In the genomic region with DNA sequence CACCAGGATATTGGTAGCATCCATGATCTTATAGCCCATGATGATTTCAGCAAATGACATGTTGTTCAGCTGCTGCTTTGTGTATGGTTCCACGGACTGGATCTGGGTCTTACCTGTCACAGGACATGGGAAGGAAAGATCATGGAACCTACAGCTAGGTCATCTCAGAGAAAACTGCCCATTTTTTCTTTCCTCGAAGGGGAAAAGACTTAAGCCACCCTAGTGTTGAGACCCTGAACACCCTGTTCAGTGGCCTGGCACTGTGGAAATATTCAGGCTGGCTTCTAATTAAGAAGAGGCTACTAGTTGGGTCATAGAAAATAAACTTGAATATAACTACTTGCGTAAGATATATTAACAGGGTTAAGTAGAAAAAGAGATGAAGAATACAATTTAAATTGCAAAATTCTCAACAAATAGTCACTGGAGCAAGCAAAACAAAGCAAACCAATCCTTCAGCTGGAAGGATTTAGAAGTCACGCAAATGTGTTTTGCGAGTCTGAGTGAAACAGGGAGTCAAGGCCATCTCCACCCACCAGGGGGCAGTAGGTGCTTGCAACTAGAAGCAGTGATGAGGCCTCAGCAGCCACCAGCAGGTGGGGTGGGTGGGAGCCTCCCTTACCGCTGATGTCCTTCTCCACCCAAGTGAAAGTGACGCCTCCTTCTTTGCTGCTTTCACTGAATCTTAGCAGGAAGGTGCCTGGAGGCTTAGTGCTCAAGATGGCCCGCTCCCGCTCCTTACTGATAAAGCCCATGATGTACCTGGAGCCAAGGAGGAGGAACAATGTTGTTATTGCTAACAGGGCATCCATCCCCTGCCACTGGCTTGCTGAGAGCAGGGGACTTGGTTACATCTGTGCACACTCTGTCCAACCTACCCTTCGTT, we compare ENCODE assay signal across 1 cellular context.
TF ChIP-seq lines count a peak whose summit lies in the region.

No MANE protein-coding gene starts in this region.

TF ChIP-seq in K562, 482 proteins besides CTCF, POLR2A, EP300 and RAD21 (continued from another document and continues in another):
- TF ChIP-seq EP400 (IDR thresholded peaks at IDR 0.05) (peak; percentile 49), ZNF311 (CRISPR knock-in tag; IDR thresholded peaks at IDR 0.05) (no peak), TAL1 (IDR thresholded peaks at IDR 0.05) (no peak), SMAD2 (IDR thresholded peaks at IDR 0.05; ENCODE audit: low read depth, low read length) (no peak), ZNF24 (IDR thresholded peaks at IDR 0.05) (0 out of 2 replicates have a peak, but pooled peaks have one; percentile 49), STAG1 (CRISPR knock-in tag; IDR thresholded peaks at IDR 0.05; ENCODE audit: borderline replicate concordance) (peak; percentile 81), GABPB2 (CRISPR knock-in tag; conservative IDR thresholded peaks at IDR 0.05) (no peak), ZNF707 (CRISPR knock-in tag; conservative IDR thresholded peaks at IDR 0.05) (no peak), EGR1 (conservative IDR thresholded peaks at IDR 0.05) (0 out of 2 replicates have a peak, but pooled peaks have one; percentile 9), NR2F6 (CRISPR knock-in tag; IDR thresholded peaks at IDR 0.05) (no peak), NCOA4 (IDR thresholded peaks at IDR 0.05; ENCODE audit: partially characterized antibody) (no peak), IRF2 (CRISPR knock-in tag; IDR thresholded peaks at IDR 0.05) (no peak), PTRF (tag; IDR thresholded peaks at IDR 0.05) (no peak), PTBP1 (IDR thresholded peaks at IDR 0.05; ENCODE audit: low read depth, low read length) (no peak), HNRNPLL (IDR thresholded peaks at IDR 0.05; ENCODE audit: low read depth, low read length, poor library complexity, severe bottlenecking) (no peak), CEBPB (tag; IDR thresholded peaks at IDR 0.05) (no peak), FOXK1 (CRISPR knock-in tag; IDR thresholded peaks at IDR 0.05; ENCODE audit: borderline replicate concordance) (no peak), ZNF583 (CRISPR knock-in tag; IDR thresholded peaks at IDR 0.05) (no peak), ZNF143 (CRISPR knock-in tag; IDR thresholded peaks at IDR 0.05) (no peak), GTF2E2 (tag; IDR thresholded peaks at IDR 0.05) (no peak), KAT7 (CRISPR knock-in tag; IDR thresholded peaks at IDR 0.05; ENCODE audit: borderline replicate concordance) (0 out of 2 replicates have a peak, but pooled peaks have one; percentile 31), E2F3 (CRISPR knock-in tag; IDR thresholded peaks at IDR 0.05) (no peak)
- TF ChIP-seq, protein P1, sequence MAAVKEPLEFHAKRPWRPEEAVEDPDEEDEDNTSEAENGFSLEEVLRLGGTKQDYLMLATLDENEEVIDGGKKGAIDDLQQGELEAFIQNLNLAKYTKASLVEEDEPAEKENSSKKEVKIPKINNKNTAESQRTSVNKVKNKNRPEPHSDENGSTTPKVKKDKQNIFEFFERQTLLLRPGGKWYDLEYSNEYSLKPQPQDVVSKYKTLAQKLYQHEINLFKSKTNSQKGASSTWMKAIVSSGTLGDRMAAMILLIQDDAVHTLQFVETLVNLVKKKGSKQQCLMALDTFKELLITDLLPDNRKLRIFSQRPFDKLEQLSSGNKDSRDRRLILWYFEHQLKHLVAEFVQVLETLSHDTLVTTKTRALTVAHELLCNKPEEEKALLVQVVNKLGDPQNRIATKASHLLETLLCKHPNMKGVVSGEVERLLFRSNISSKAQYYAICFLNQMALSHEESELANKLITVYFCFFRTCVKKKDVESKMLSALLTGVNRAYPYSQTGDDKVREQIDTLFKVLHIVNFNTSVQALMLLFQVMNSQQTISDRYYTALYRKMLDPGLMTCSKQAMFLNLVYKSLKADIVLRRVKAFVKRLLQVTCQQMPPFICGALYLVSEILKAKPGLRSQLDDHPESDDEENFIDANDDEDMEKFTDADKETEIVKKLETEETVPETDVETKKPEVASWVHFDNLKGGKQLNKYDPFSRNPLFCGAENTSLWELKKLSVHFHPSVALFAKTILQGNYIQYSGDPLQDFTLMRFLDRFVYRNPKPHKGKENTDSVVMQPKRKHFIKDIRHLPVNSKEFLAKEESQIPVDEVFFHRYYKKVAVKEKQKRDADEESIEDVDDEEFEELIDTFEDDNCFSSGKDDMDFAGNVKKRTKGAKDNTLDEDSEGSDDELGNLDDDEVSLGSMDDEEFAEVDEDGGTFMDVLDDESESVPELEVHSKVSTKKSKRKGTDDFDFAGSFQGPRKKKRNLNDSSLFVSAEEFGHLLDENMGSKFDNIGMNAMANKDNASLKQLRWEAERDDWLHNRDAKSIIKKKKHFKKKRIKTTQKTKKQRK (IDR thresholded peaks at IDR 0.05; ENCODE audit: borderline replicate concordance, low read depth, low read length): no peak
- TF ChIP-seq, protein P2, sequence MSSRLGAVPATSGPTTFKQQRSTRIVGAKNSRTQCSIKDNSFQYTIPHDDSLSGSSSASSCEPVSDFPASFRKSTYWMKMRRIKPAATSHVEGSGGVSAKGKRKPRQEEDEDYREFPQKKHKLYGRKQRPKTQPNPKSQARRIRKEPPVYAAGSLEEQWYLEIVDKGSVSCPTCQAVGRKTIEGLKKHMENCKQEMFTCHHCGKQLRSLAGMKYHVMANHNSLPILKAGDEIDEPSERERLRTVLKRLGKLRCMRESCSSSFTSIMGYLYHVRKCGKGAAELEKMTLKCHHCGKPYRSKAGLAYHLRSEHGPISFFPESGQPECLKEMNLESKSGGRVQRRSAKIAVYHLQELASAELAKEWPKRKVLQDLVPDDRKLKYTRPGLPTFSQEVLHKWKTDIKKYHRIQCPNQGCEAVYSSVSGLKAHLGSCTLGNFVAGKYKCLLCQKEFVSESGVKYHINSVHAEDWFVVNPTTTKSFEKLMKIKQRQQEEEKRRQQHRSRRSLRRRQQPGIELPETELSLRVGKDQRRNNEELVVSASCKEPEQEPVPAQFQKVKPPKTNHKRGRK (tag; IDR thresholded peaks at IDR 0.05): no peak
- TF ChIP-seq, protein P3, sequence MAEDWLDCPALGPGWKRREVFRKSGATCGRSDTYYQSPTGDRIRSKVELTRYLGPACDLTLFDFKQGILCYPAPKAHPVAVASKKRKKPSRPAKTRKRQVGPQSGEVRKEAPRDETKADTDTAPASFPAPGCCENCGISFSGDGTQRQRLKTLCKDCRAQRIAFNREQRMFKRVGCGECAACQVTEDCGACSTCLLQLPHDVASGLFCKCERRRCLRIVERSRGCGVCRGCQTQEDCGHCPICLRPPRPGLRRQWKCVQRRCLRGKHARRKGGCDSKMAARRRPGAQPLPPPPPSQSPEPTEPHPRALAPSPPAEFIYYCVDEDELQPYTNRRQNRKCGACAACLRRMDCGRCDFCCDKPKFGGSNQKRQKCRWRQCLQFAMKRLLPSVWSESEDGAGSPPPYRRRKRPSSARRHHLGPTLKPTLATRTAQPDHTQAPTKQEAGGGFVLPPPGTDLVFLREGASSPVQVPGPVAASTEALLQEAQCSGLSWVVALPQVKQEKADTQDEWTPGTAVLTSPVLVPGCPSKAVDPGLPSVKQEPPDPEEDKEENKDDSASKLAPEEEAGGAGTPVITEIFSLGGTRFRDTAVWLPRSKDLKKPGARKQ (CRISPR knock-in tag; IDR thresholded peaks at IDR 0.05): no peak
- TF ChIP-seq, protein P4, sequence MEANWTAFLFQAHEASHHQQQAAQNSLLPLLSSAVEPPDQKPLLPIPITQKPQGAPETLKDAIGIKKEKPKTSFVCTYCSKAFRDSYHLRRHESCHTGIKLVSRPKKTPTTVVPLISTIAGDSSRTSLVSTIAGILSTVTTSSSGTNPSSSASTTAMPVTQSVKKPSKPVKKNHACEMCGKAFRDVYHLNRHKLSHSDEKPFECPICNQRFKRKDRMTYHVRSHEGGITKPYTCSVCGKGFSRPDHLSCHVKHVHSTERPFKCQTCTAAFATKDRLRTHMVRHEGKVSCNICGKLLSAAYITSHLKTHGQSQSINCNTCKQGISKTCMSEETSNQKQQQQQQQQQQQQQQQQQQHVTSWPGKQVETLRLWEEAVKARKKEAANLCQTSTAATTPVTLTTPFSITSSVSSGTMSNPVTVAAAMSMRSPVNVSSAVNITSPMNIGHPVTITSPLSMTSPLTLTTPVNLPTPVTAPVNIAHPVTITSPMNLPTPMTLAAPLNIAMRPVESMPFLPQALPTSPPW (CRISPR knock-in tag; IDR thresholded peaks at IDR 0.05): peak; percentile 66
- TF ChIP-seq, protein P5, sequence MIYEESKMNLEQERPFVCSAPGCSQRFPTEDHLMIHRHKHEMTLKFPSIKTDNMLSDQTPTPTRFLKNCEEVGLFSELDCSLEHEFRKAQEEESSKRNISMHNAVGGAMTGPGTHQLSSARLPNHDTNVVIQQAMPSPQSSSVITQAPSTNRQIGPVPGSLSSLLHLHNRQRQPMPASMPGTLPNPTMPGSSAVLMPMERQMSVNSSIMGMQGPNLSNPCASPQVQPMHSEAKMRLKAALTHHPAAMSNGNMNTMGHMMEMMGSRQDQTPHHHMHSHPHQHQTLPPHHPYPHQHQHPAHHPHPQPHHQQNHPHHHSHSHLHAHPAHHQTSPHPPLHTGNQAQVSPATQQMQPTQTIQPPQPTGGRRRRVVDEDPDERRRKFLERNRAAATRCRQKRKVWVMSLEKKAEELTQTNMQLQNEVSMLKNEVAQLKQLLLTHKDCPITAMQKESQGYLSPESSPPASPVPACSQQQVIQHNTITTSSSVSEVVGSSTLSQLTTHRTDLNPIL (CRISPR knock-in tag; IDR thresholded peaks at IDR 0.05): no peak
- TF ChIP-seq, protein P6, sequence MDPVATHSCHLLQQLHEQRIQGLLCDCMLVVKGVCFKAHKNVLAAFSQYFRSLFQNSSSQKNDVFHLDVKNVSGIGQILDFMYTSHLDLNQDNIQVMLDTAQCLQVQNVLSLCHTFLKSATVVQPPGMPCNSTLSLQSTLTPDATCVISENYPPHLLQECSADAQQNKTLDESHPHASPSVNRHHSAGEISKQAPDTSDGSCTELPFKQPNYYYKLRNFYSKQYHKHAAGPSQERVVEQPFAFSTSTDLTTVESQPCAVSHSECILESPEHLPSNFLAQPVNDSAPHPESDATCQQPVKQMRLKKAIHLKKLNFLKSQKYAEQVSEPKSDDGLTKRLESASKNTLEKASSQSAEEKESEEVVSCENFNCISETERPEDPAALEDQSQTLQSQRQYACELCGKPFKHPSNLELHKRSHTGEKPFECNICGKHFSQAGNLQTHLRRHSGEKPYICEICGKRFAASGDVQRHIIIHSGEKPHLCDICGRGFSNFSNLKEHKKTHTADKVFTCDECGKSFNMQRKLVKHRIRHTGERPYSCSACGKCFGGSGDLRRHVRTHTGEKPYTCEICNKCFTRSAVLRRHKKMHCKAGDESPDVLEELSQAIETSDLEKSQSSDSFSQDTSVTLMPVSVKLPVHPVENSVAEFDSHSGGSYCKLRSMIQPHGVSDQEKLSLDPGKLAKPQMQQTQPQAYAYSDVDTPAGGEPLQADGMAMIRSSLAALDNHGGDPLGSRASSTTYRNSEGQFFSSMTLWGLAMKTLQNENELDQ (CRISPR knock-in tag; IDR thresholded peaks at IDR 0.05; ENCODE audit: borderline replicate concordance): no peak
- TF ChIP-seq, protein P7, sequence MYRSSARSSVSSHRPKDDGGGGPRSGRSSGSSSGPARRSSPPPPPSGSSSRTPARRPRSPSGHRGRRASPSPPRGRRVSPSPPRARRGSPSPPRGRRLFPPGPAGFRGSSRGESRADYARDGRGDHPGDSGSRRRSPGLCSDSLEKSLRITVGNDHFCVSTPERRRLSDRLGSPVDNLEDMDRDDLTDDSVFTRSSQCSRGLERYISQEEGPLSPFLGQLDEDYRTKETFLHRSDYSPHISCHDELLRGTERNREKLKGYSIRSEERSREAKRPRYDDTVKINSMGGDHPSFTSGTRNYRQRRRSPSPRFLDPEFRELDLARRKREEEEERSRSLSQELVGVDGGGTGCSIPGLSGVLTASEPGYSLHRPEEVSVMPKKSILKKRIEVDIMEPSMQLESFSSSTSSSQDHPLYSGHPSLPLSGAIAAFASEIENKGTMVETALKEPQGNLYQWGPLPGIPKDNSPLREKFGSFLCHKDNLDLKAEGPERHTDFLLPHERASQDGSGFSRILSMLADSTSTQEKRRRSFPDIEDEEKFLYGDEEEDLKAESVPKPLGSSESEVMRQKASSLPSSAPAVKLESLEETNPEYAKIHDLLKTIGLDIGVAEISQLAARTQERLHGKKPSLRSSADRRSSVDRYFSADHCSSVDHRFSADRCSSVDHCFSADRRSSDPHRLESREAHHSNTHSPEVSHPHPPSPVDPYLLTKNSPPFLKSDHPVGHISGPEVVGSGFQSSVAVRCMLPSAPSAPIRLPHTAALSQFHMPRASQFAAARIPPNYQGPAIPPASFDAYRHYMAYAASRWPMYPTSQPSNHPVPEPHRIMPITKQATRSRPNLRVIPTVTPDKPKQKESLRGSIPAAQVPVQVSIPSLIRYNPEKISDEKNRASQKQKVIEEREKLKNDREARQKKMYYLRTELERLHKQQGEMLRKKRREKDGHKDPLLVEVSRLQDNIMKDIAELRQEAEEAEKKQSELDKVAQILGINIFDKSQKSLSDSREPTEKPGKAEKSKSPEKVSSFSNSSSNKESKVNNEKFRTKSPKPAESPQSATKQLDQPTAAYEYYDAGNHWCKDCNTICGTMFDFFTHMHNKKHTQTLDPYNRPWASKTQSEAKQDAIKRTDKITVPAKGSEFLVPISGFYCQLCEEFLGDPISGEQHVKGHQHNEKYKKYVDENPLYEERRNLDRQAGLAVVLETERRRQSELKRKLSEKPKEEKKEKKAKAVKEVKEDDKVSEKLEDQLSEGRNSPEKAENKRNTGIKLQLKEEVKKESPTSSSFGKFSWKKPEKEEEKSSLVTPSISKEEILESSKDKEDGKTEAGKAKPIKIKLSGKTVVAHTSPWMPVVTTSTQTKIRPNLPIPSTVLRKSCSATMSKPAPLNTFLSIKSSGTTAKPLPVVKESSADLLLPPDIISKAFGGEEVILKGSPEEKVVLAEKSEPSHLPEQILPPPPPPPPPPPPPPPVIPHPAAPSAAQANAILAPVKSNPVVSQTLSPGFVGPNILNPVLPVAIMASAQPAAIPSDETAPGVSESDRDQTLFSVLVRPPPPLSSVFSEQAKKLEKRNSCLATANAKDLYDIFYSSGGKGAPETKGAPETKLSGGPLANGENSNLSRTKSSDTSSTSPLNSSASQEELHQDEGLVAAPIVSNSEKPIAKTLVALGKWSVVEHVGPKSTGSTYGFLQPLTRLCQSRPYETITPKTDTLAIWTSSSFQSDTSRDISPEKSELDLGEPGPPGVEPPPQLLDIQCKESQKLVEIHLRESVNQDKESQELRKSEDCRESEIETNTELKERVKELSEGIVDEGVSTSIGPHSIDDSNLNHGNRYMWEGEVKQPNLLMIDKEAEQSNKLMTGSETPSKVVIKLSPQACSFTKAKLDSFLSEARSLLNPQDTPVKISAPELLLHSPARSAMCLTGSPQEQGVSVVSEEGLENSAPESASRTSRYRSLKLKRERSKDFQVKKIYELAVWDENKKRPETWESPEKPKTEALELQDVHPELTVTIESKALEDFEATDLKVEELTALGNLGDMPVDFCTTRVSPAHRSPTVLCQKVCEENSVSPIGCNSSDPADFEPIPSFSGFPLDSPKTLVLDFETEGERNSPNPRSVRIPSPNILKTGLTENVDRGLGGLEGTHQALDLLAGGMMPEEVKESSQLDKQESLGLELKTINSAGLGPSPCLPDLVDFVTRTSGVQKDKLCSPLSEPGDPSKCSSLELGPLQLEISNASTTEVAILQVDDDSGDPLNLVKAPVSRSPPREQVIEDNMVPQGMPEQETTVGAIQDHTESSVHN (IDR thresholded peaks at IDR 0.05; ENCODE audit: borderline replicate concordance in 1 of 2, low read depth in 1 of 2): no peak
- TF ChIP-seq, protein P8, sequence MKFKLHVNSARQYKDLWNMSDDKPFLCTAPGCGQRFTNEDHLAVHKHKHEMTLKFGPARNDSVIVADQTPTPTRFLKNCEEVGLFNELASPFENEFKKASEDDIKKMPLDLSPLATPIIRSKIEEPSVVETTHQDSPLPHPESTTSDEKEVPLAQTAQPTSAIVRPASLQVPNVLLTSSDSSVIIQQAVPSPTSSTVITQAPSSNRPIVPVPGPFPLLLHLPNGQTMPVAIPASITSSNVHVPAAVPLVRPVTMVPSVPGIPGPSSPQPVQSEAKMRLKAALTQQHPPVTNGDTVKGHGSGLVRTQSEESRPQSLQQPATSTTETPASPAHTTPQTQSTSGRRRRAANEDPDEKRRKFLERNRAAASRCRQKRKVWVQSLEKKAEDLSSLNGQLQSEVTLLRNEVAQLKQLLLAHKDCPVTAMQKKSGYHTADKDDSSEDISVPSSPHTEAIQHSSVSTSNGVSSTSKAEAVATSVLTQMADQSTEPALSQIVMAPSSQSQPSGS (CRISPR knock-in tag; IDR thresholded peaks at IDR 0.05): no peak
